ENCODE assay signal across 8 cellular contexts in the genomic region with DNA sequence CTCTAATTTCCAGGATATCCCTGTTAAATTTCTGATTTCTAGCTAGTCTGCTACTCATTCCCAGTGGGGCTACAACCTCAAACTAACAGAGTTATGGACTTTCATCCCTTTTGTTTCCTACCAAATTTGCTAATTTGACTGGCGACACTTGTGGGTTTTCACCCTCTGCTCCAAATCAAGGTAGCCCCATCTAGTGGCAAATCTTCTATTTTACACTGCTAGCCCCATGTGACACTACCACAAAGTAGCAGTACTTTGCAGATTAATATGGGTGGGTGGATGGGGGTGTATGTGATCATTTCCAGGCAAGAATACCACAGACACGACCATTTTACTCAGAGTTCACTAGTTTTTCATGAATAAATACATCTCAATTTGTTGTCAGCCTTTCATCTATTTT.
DNase-seq lines count a peak whose midpoint lies in the region; ATAC-seq and TF ChIP-seq lines count a peak whose summit lies in the region.

No MANE protein-coding gene starts in this region.

- no peaks in the 10 kb centered on the region for H3K27me3 ChIP-seq in KMS-11 (ENCODE audit: insufficient read depth, low read depth)
- H3K27me3 ChIP-seq in Peyer's patch = no peaks in the 10 kb centered on the region

- H4K20me1 ChIP-seq in KMS-11 (ENCODE audit: insufficient read depth) = no peaks in the 10 kb centered on the region

- H3K4me1 ChIP-seq in KMS-11 (ENCODE audit: low read depth, poor library complexity, severe bottlenecking) = no peaks in the 10 kb centered on the region
- H3K4me1 ChIP-seq in Peyer's patch = no peaks in the 10 kb centered on the region

- no peaks in the 10 kb centered on the region for H3K36me3 ChIP-seq in KMS-11 (ENCODE audit: insufficient read depth)
- no peaks in the 10 kb centered on the region for H3K36me3 ChIP-seq in Peyer's patch

- H3K4me1 Mint-ChIP-seq in activated T-cell treated with anti-CD3 and anti-CD28 coated beads, Interleukin-2, amount 50 U/mL, for 4 hours (ENCODE audit: low read depth) = no peaks in the 10 kb centered on the region

- H3K9ac ChIP-seq in KMS-11 = no peak overlapping the region

- H3K27ac ChIP-seq in KMS-11 = no peak overlapping the region
- H3K27ac ChIP-seq in Peyer's patch = no peak overlapping the region

- no peak for TF ChIP-seq POLR2A in Peyer's patch (IDR thresholded peaks at IDR 0.05)

- H3K9me3 Mint-ChIP-seq in activated T-cell treated with anti-CD3 and anti-CD28 coated beads, Interleukin-2, amount 50 U/mL, for 4 hours = no peaks in the 10 kb centered on the region

- no peak overlapping the region for H3K4me3 Mint-ChIP-seq in activated T-cell treated with anti-CD3 and anti-CD28 coated beads, Interleukin-2, amount 50 U/mL, for 4 hours

- H3K4me2 ChIP-seq in KMS-11 = no peak overlapping the region

- no peaks in the 10 kb centered on the region for H3K79me2 ChIP-seq in KMS-11 (ENCODE audit: insufficient read depth, low read depth)

- no peak overlapping the region for H2AFZ ChIP-seq in KMS-11 (ENCODE audit: low read depth)

- H3K4me3 ChIP-seq in KMS-11 (IDR thresholded peaks at IDR 0.05; ENCODE audit: insufficient read depth, low read depth, low read length) (no peak overlapping the region), Peyer's patch (no peak overlapping the region)

- peak; percentile 69 for ATAC-seq in GM21447 (IDR thresholded peaks at IDR 0.05; ENCODE audit: unreplicated experiment)
- ATAC-seq in activated T-cell treated with anti-CD3 and anti-CD28 coated beads, Interleukin-2, amount 50 U/mL, for 4 hours = peak; percentile 43 to 89
- no peak for ATAC-seq in HG03571 (IDR thresholded peaks at IDR 0.05; ENCODE audit: unreplicated experiment)

- TF ChIP-seq CTCF in KMS-11 (conservative IDR thresholded peaks at IDR 0.05; ENCODE audit: low read depth, low read length) = peak; percentile 47
- TF ChIP-seq CTCF in Peyer's patch (IDR thresholded peaks at IDR 0.05) = peak in 3 of 6 experiments; percentile 24 to 54 (median 51)

- H3K27me3 Mint-ChIP-seq in activated T-cell treated with anti-CD3 and anti-CD28 coated beads, Interleukin-2, amount 50 U/mL, for 4 hours (ENCODE audit: low read depth) = no peaks in the 10 kb centered on the region

- no peaks in the 10 kb centered on the region for H3K9me3 ChIP-seq in Peyer's patch

- DNase-seq in NCI-H1092 treated with DMSO at 0.1 percent for 48 hours (lab: John Stamatoyannopoulos, UW) (peak; percentile 47), NCI-H1092 (lab: John Stamatoyannopoulos, UW) (no peak), lung microvascular endothelial cell (ENCODE audit: low read depth in 2 of 2) (peak; percentile 17 to 59), Peyer's patch (no peak)
- DNase-seq in activated T-cell treated with anti-CD3 and anti-CD28 coated beads, Interleukin-2, amount 50 U/mL, for 4 hours = peak; percentile 7

- no peaks in the 10 kb centered on the region for H3K36me3 Mint-ChIP-seq in activated T-cell treated with anti-CD3 and anti-CD28 coated beads, Interleukin-2, amount 50 U/mL, for 4 hours (ENCODE audit: insufficient read depth)

Comparison
In these comparisons a context has a peak if more than half of its experiments do, and no peak if none do; other contexts are left out.
1. DNase-seq: peak in NCI-H1092 treated with DMSO at 0.1 percent for 48 hours (single experiment), activated T-cell treated with anti-CD3 and anti-CD28 coated beads, Interleukin-2, amount 50 U/mL, for 4 hours (single experiment) and lung microvascular endothelial cell (2 of 2); none in NCI-H1092 (single experiment) and Peyer's patch (0 of 3).